In genomic region chr2:100417745-100418090, GRCh38 we compare ENCODE assay signal across 8 cellular contexts. TPM values are rescaled to one million over a fixed set of nuclear protein-coding genes. Genes with fewer than 3 reads are reported as not detected.
DNase-seq lines count a peak whose midpoint lies in the region; ATAC-seq and TF ChIP-seq lines count a peak whose summit lies in the region.

No MANE protein-coding gene starts in this region.

- peaks cover 23% of the 10 kb centered on the region for H3K79me2 ChIP-seq in SU-DHL-6 (ENCODE audit: insufficient read depth, low read length)

- TF ChIP-seq CTCF in GM12865 (IDR thresholded peaks at IDR 0.05; ENCODE audit: insufficient read depth, low read depth, low read length, missing control alignments) (no peak), SU-DHL-6 (IDR thresholded peaks at IDR 0.05; ENCODE audit: insufficient read depth, low read length, poor library complexity, severe bottlenecking) (no peak), psoas muscle (IDR thresholded peaks at IDR 0.05) (no peak)

- H3F3A ChIP-seq in SU-DHL-6 (ENCODE audit: insufficient read depth) = peaks cover 7% of the 10 kb centered on the region

- no peaks in the 10 kb centered on the region for H3K9me2 ChIP-seq in SU-DHL-6 (replicated peaks; ENCODE audit: insufficient read depth, low read length)

- peaks cover 12% of the 10 kb centered on the region for H3K4me1 ChIP-seq in psoas muscle

- H3K36me3 ChIP-seq in SU-DHL-6 (ENCODE audit: low read length) (no peaks in the 10 kb centered on the region), psoas muscle (ENCODE audit: insufficient read depth in 1 of 2, low read depth in 1 of 2) (peaks cover 0 to 11% of the 10 kb centered on the region in 2 donors)

- no peaks in the 10 kb centered on the region for H4K20me1 ChIP-seq in SU-DHL-6 (ENCODE audit: low read depth, low read length)

- ATAC-seq in psoas muscle (no peak), HG03139 (IDR thresholded peaks at IDR 0.05; ENCODE audit: unreplicated experiment) (no peak), GM19463 (IDR thresholded peaks at IDR 0.05; ENCODE audit: unreplicated experiment) (no peak)

- H3K4me2 ChIP-seq in SU-DHL-6 (ENCODE audit: low read depth, low read length, poor library complexity, severe bottlenecking) = peak overlapping the region; percentile 90

- H3K4me3 ChIP-seq in GM12865 (ENCODE audit: low read depth, low read length) (peak overlapping the region; percentile 86), SU-DHL-6 (ENCODE audit: insufficient read depth, low read length, poor library complexity, severe bottlenecking) (peak overlapping the region; percentile 82), psoas muscle (peak overlapping the region; percentile 80)

- DNase-seq in GM12865 (ENCODE audit: low read depth) = no peak
- peak; percentile 17 for DNase-seq in fibroblast of peridontal ligament (ENCODE audit: extremely low read depth)
- no peak for DNase-seq in psoas muscle
- DNase-seq in stimulated activated naive CD4-positive, alpha-beta T cell (lab: John Stamatoyannopoulos, UW) = no peak
- DNase-seq in effector CD8-positive, alpha-beta T cell (lab: John Stamatoyannopoulos, UW) = no peak

- H3K27me3 ChIP-seq in SU-DHL-6 (ENCODE audit: low read length) = no peaks in the 10 kb centered on the region
- H3K27me3 ChIP-seq in psoas muscle (ENCODE audit: insufficient read depth in 3 of 3, low read length in 2 of 3) = no peaks in the 10 kb centered on the region

- peak overlapping the region; percentile 78 for H3K9ac ChIP-seq in SU-DHL-6 (ENCODE audit: low read length)

- 6 to 10% (median 8%) methylated on average over 11 to 12 of the region's 12 CpGs for WGBS in psoas muscle, 3 donors

- intact Hi-C loops in psoas muscle (cut with DNase I) = no loop called here

- H3K9me3 ChIP-seq in SU-DHL-6 (ENCODE audit: insufficient read depth, low read length) = no peaks in the 10 kb centered on the region
- no peaks in the 10 kb centered on the region for H3K9me3 ChIP-seq in psoas muscle

- H3K27ac ChIP-seq in SU-DHL-6 (ENCODE audit: low read depth, low read length) = 0 out of 2 replicates have a peak overlapping the region, but pooled peaks have one; percentile 28
- H3K27ac ChIP-seq in psoas muscle = peak overlapping the region; percentile 72

- H2AFZ ChIP-seq in SU-DHL-6 (ENCODE audit: low read depth, low read length, severe bottlenecking) = peak overlapping the region; percentile 99

RNA-seq across cellular contexts. Expression of gene CHST10, which starts 0.2 kb away (rescaled TPM):
- total RNA-seq in psoas muscle = 1 to 10 TPM; 3.1 to 6.3 (median 5.6) TPM
- polyA plus RNA-seq in psoas muscle = 1 to 10 TPM; 3.2 to 4.4 (median 4.1) TPM

RNA-seq across cellular contexts. Expression of gene NMS, which starts 52.6 kb away (rescaled TPM):
- not detected for total RNA-seq in psoas muscle
- polyA plus RNA-seq in psoas muscle = under 1 TPM in 1 of 3 donors, not detected in 2; 0.17 TPM
